8 cellular contexts compared by ENCODE assay signal in genomic region chr20:362271-363254, GRCh38. TPM values are rescaled to one million over a fixed set of nuclear protein-coding genes. Genes with fewer than 3 reads are reported as not detected.
A peak's percentile ranks its signal among the peaks of the same experiment; 100 is the strongest.
DNase-seq lines count a peak whose midpoint lies in the region; ATAC-seq and TF ChIP-seq lines count a peak whose summit lies in the region.

No MANE protein-coding gene starts in this region.

- no peak overlapping the region for H3K4me3 ChIP-seq in foreskin fibroblast (ENCODE audit: low read depth in 1 of 2, low read length in 2 of 2)

- no peak for TF ChIP-seq CTCF in GM20000 (IDR thresholded peaks at IDR 0.05; ENCODE audit: extremely low read depth, missing control alignments)
- no peak for TF ChIP-seq CTCF in foreskin fibroblast (IDR thresholded peaks at IDR 0.05; ENCODE audit: low read depth, low read length)

- ATAC-seq in HG02970 (IDR thresholded peaks at IDR 0.05; ENCODE audit: low FRiP score, unreplicated experiment), result no peak
- no peak for ATAC-seq in HG03097 (IDR thresholded peaks at IDR 0.05; ENCODE audit: low FRiP score, unreplicated experiment)

- peak; percentile 53 for DNase-seq in AG20443 (ENCODE audit: low spot score)
- peak; percentile 44 for DNase-seq in GM20000 (ENCODE audit: low spot score)
- peak; percentile 80 to 91 for DNase-seq in NCI-H446 (lab: John Stamatoyannopoulos, UW)
- peak; percentile 27 for DNase-seq in activated CD8-positive, alpha-beta memory T cell treated with anti-CD3 and anti-CD28 coated beads, Interleukin-2, amount 50 U/mL, for 4 hours
- peak; percentile 78 to 91 for DNase-seq in foreskin fibroblast
- peak; percentile 92 for DNase-seq in posterior vena cava (ENCODE audit: low spot score)

- intact Hi-C loops in posterior vena cava (cut with DNase I), result no loop called here

RNA-seq across cellular contexts. Expression of gene NRSN2, which starts 15.7 kb away (rescaled TPM):
- 10 to 100 TPM; 44.2 to 51.0 TPM for total RNA-seq in posterior vena cava

RNA-seq across cellular contexts. Expression of gene TRIB3, which starts 18.0 kb away (rescaled TPM):
- total RNA-seq in posterior vena cava, result 10 to 100 TPM in 1 of 2 donors, 1 to 10 TPM in 1; 7.8 to 12.6 TPM

RNA-seq across cellular contexts. Expression of gene SOX12, which starts 37.2 kb away (rescaled TPM):
- 1 to 10 TPM; 6.6 to 9.5 TPM for total RNA-seq in posterior vena cava

RNA-seq across cellular contexts. Expression of gene RBCK1, which starts 45.5 kb away (rescaled TPM):
- 10 to 100 TPM; 46.7 to 54.4 TPM for total RNA-seq in posterior vena cava

Comparison
In these comparisons a context has a peak if more than half of its experiments do, and no peak if none do; other contexts are left out.
1. DNase-seq: peak in every context shown above with its lines; median percentile 92 in posterior vena cava; 86 in NCI-H446; 84 in foreskin fibroblast; 53 in AG20443; 44 in GM20000; 27 in activated CD8-positive, alpha-beta memory T cell treated with anti-CD3 and anti-CD28 coated beads, Interleukin-2, amount 50 U/mL, for 4 hours.